18 cellular contexts compared by ENCODE assay signal in the genomic region with DNA sequence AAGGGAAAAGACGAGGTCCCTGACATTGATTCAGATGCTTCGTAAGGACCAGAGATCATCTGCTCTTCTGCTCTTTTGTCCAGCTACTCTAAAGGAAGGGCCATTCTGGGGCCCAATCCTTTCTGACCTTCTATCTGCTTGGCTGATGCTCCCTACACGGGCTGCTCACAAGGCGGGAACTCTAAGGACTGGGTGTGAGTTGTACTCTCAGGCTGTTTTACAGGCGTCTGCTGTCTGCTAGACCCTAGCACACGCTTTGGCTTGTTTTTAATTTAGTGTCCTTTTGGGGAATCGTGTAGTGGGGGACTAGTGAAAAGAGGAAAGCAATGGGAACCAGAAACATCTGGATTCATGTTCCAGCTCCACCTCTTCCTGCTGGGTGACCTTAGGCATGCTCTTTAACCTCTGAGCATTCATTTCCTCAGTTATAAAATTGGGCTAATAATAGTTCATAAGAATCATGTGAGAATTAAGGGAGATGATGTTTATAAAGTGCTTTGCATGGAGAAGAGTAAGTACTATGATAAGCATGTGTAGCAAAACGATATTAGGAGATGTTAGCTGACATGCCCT.
"Had no signal": no experiment of that assay in that cellular context is flagged by ENCODE, and none has a peak within 500 bp of the region (broad histone marks: within the 10 kb centered on the region; RNA-seq: fewer than 3 reads in every experiment).

No MANE protein-coding gene starts in this region.

- FAIRE-seq: pancreas had no signal

- H3K4me3 ChIP-seq: coronary artery, gastrocnemius medialis, heart right ventricle, lower lobe of right lung, pancreas, smooth muscle cell, tibial artery, upper lobe of left lung, uterus had no signal

- H3K27ac ChIP-seq: coronary artery, gastrocnemius medialis, lower lobe of right lung, pancreas, tibial artery, upper lobe of left lung, uterus had no signal

- H3K4me1 ChIP-seq: gastrocnemius medialis, lower lobe of right lung, pancreas, tibial artery, uterus had no signal

- H3K9me3 ChIP-seq: gastrocnemius medialis, heart right ventricle, lower lobe of right lung, pancreas, tibial artery, upper lobe of left lung, uterus had no signal

- ATAC-seq: gastrocnemius medialis; left lobe of liver; lower lobe of right lung; natural killer cell; right cardiac atrium; stimulated activated effector memory CD8-positive, alpha-beta T cell treated with anti-CD3 and anti-CD28 coated beads, Interleukin-12 subunit alpha, Interleukin-12 subunit beta, amount 100 ng/mL, for 72 hours; stimulated activated naive CD8-positive, alpha-beta T cell treated with anti-CD3 and anti-CD28 coated beads, Interleukin-15, Interleukin-2, amounts not matched to agents 100 U/mL and 50 U/mL, for 24 hours had no signal

- H3K4me2 ChIP-seq: smooth muscle cell had no signal

- H3K27me3 ChIP-seq: heart right ventricle, pancreas, tibial artery, upper lobe of left lung, uterus had no signal

- DNase-seq: effector CD4-positive, alpha-beta T cell; endodermal cell; gastrocnemius medialis; heart right ventricle; lower lobe of right lung; natural killer cell; pancreas; right cardiac atrium; stimulated activated CD4-positive, alpha-beta T cell treated with anti-CD3 and anti-CD28 coated beads, Interleukin-4, amount 100 ng/mL, for 1 hour; stimulated activated CD8-positive, alpha-beta memory T cell treated with anti-CD3 and anti-CD28 coated beads, Interleukin-4, amount 100 ng/mL, for 48 hours; stimulated activated naive CD8-positive, alpha-beta T cell treated with anti-CD3 and anti-CD28 coated beads, Interleukin-15, Interleukin-2, amounts not matched to agents 100 U/mL and 50 U/mL, for 24 hours; tibial artery; upper lobe of left lung; uterus had no signal

- H3K36me3 ChIP-seq: gastrocnemius medialis, heart right ventricle, lower lobe of right lung, pancreas, tibial artery, upper lobe of left lung, uterus had no signal
